29 cellular contexts compared by ENCODE assay signal in the genomic region with DNA sequence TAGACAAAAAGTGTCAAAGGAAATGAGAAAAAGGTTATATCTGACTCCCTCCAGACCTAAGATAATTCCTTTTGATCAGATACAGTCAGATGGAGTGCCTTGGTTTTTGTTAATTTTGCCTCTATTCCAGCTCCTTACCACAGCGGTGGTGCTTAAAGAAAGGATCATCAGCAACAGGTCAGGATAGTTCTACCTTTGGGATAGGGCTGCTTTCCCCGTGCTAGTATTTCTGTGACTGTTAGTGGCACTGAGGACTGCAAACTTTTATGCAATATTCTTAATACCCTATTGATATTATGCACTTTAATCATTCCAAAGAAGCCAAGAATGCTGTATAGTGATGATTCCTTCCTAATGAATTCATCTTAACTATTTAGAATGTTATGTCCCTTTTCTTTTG.
"Had no signal": no experiment of that assay in that cellular context is flagged by ENCODE, and none has a peak within 500 bp of the region (broad histone marks: within the 10 kb centered on the region; RNA-seq: fewer than 3 reads in every experiment).

No MANE protein-coding gene starts in this region.

- H3K4me3 Mint-ChIP-seq: activated CD4-positive, alpha-beta memory T cell treated with anti-CD3 and anti-CD28 coated beads, Interleukin-2, amount 10 ng/mL, durations not matched to agents 7 days and 5 days; activated naive CD8-positive, alpha-beta T cell treated with anti-CD3 and anti-CD28 coated beads for 36 hours; activated T-cell treated with anti-CD3 and anti-CD28 coated beads, Interleukin-2, amount 50 U/mL, for 72 hours; activated T-helper 17 cell treated with anti-CD3 and anti-CD28 coated beads, Interleukin-2, amount 50 U/mL, for 72 hours had no signal

- H3K4me1 ChIP-seq: ascending aorta had no signal

- DNase-seq: activated CD4-positive, alpha-beta memory T cell treated with anti-CD3 and anti-CD28 coated beads, Interleukin-2, amount 10 ng/mL, durations not matched to agents 7 days and 5 days; activated CD4-positive, alpha-beta T cell treated with anti-CD3 and anti-CD28 coated beads for 1 hour; activated CD4-positive, alpha-beta T cell treated with anti-CD3 and anti-CD28 coated beads for 48 hours; activated CD4-positive, CD25-positive, alpha-beta regulatory T cell; activated effector memory CD4-positive, alpha-beta T cell treated with anti-CD3 and anti-CD28 coated beads, Interleukin-2, amount 50 U/mL, for 16 hours; activated naive CD4-positive, alpha-beta T cell; activated naive CD4-positive, alpha-beta T cell treated with anti-CD3 and anti-CD28 coated beads, Interleukin-2, amount 50 U/mL, for 16 hours; activated naive CD8-positive, alpha-beta T cell treated with anti-CD3 and anti-CD28 coated beads for 36 hours; activated T-cell treated with anti-CD3 and anti-CD28 coated beads, Interleukin-2, amount 50 U/mL, for 1 hour; activated T-cell treated with anti-CD3 and anti-CD28 coated beads, Interleukin-2, amount 50 U/mL, for 72 hours; amygdala; Kasumi-1; MG63; NCI-H1048; NCI-H1105 treated with DMSO at 0.1 percent for 48 hours; NCI-H1436; NCI-H1694; NCI-H1930; NCI-H2081 treated with DMSO at 0.1 percent for 48 hours; NCI-H226; NCI-H446 treated with DMSO at 0.1 percent for 48 hours; NCI-H524 treated with DMSO at 0.1 percent for 48 hours; Right ventricle myocardium superior; SW 1271; T1000; WERI-Rb-1 had no signal

- H3K27me3 ChIP-seq: ascending aorta, breast epithelium, MG63 had no signal

- ATAC-seq: activated T-cell treated with anti-CD3 and anti-CD28 coated beads, Interleukin-2, amount 50 U/mL, for 72 hours; activated T-helper 17 cell treated with anti-CD3 and anti-CD28 coated beads, Interleukin-2, amount 50 U/mL, for 72 hours had no signal

- H3K9me3 ChIP-seq: ascending aorta, breast epithelium, MG63 had no signal

- H3K4me3 ChIP-seq: ascending aorta, breast epithelium, MG63 had no signal

- H3K9me3 Mint-ChIP-seq: activated CD4-positive, alpha-beta memory T cell treated with anti-CD3 and anti-CD28 coated beads, Interleukin-2, amount 10 ng/mL, durations not matched to agents 7 days and 5 days; activated naive CD8-positive, alpha-beta T cell treated with anti-CD3 and anti-CD28 coated beads for 36 hours; activated T-cell treated with anti-CD3 and anti-CD28 coated beads, Interleukin-2, amount 50 U/mL, for 72 hours; activated T-helper 17 cell treated with anti-CD3 and anti-CD28 coated beads, Interleukin-2, amount 50 U/mL, for 72 hours had no signal

- H3K27me3 Mint-ChIP-seq: activated CD4-positive, alpha-beta memory T cell treated with anti-CD3 and anti-CD28 coated beads, Interleukin-2, amount 10 ng/mL, durations not matched to agents 7 days and 5 days; activated naive CD8-positive, alpha-beta T cell treated with anti-CD3 and anti-CD28 coated beads for 36 hours; activated T-helper 17 cell treated with anti-CD3 and anti-CD28 coated beads, Interleukin-2, amount 50 U/mL, for 72 hours had no signal

- H3K36me3 ChIP-seq: breast epithelium, WERI-Rb-1 had no signal

- H3K27ac ChIP-seq: ascending aorta, breast epithelium, WERI-Rb-1 had no signal

- H3K27ac Mint-ChIP-seq: activated CD4-positive, alpha-beta memory T cell treated with anti-CD3 and anti-CD28 coated beads, Interleukin-2, amount 10 ng/mL, durations not matched to agents 7 days and 5 days; activated naive CD8-positive, alpha-beta T cell treated with anti-CD3 and anti-CD28 coated beads for 36 hours; activated T-cell treated with anti-CD3 and anti-CD28 coated beads, Interleukin-2, amount 50 U/mL, for 72 hours; activated T-helper 17 cell treated with anti-CD3 and anti-CD28 coated beads, Interleukin-2, amount 50 U/mL, for 72 hours had no signal

- H3K4me1 Mint-ChIP-seq: activated CD4-positive, alpha-beta memory T cell treated with anti-CD3 and anti-CD28 coated beads, Interleukin-2, amount 10 ng/mL, durations not matched to agents 7 days and 5 days; activated naive CD8-positive, alpha-beta T cell treated with anti-CD3 and anti-CD28 coated beads for 36 hours; activated T-helper 17 cell treated with anti-CD3 and anti-CD28 coated beads, Interleukin-2, amount 50 U/mL, for 72 hours had no signal
